In genomic region chr4:69458184-69458826, GRCh38 we compare ENCODE assay signal across 1 cellular context.
TF ChIP-seq lines count a peak whose summit lies in the region.

No MANE protein-coding gene starts in this region.

TF ChIP-seq in HepG2, 621 proteins besides CTCF, POLR2A, EP300 and RAD21 (continued from another document and continues in another):
- TF ChIP-seq, protein P1, sequence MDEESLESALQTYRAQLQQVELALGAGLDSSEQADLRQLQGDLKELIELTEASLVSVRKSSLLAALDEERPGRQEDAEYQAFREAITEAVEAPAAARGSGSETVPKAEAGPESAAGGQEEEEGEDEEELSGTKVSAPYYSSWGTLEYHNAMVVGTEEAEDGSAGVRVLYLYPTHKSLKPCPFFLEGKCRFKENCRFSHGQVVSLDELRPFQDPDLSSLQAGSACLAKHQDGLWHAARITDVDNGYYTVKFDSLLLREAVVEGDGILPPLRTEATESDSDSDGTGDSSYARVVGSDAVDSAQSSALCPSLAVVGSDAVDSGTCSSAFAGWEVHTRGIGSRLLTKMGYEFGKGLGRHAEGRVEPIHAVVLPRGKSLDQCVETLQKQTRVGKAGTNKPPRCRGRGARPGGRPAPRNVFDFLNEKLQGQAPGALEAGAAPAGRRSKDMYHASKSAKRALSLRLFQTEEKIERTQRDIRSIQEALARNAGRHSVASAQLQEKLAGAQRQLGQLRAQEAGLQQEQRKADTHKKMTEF (CRISPR knock-in tag; IDR thresholded peaks at IDR 0.05) = peak; percentile 84
- TF ChIP-seq TBX3 (IDR thresholded peaks at IDR 0.05; ENCODE audit: borderline replicate concordance) (no peak), ZNF678 (CRISPR knock-in tag; IDR thresholded peaks at IDR 0.05) (no peak), ZNF740 (CRISPR knock-in tag; IDR thresholded peaks at IDR 0.05) (no peak), ZNF354B (CRISPR knock-in tag; IDR thresholded peaks at IDR 0.05) (no peak), ZBTB7B (CRISPR knock-in tag; IDR thresholded peaks at IDR 0.05) (peak; percentile 50; the same call in 1 of the 2 replicates), RORA (CRISPR knock-in tag; IDR thresholded peaks at IDR 0.05) (no peak), ZBTB8A (CRISPR knock-in tag; IDR thresholded peaks at IDR 0.05; ENCODE audit: borderline replicate concordance, low read depth) (no peak), KLF9 (CRISPR knock-in tag; IDR thresholded peaks at IDR 0.05; ENCODE audit: low read depth) (no peak), ZNF256 (CRISPR knock-in tag; conservative IDR thresholded peaks at IDR 0.05) (no peak), MEIS2 (CRISPR knock-in tag; IDR thresholded peaks at IDR 0.05) (no peak), RXRA (CRISPR knock-in tag; IDR thresholded peaks at IDR 0.05) (no peak; the same call in 1 of the 2 replicates), CREM (IDR thresholded peaks at IDR 0.05) (peak; percentile 59; the same call in 1 of the 2 replicates), CREM (CRISPR knock-in tag; IDR thresholded peaks at IDR 0.05) (no peak), ZHX1 (CRISPR knock-in tag; IDR thresholded peaks at IDR 0.05; ENCODE audit: low read depth) (no peak), ERF (CRISPR knock-in tag; IDR thresholded peaks at IDR 0.05) (no peak), ZBTB14 (CRISPR knock-in tag; IDR thresholded peaks at IDR 0.05) (no peak), ZNF800 (CRISPR knock-in tag; IDR thresholded peaks at IDR 0.05) (no peak), CHCHD3 (CRISPR knock-in tag; IDR thresholded peaks at IDR 0.05) (no peak), ZNF205 (CRISPR knock-in tag; IDR thresholded peaks at IDR 0.05) (no peak), MAZ (IDR thresholded peaks at IDR 0.05; ENCODE audit: borderline replicate concordance, low read depth, low read length) (no peak), MAZ (CRISPR knock-in tag; IDR thresholded peaks at IDR 0.05; ENCODE audit: low read depth) (no peak), ZNF557 (CRISPR knock-in tag; IDR thresholded peaks at IDR 0.05) (no peak), ZNF276 (CRISPR knock-in tag; IDR thresholded peaks at IDR 0.05; ENCODE audit: low read depth) (no peak), ZBTB20 (CRISPR knock-in tag; IDR thresholded peaks at IDR 0.05; ENCODE audit: borderline replicate concordance, low read depth) (no peak), HHEX (CRISPR knock-in tag; IDR thresholded peaks at IDR 0.05) (no peak), ARID2 (CRISPR knock-in tag; IDR thresholded peaks at IDR 0.05; ENCODE audit: borderline replicate concordance) (no peak), WIZ (CRISPR knock-in tag; IDR thresholded peaks at IDR 0.05) (no peak), ZNF883 (CRISPR knock-in tag; IDR thresholded peaks at IDR 0.05; ENCODE audit: not compliant biosample characterization) (no peak), ZNF329 (CRISPR knock-in tag; IDR thresholded peaks at IDR 0.05; ENCODE audit: low read depth) (no peak), MXD4 (CRISPR knock-in tag; IDR thresholded peaks at IDR 0.05) (no peak), IKZF4 (CRISPR knock-in tag; IDR thresholded peaks at IDR 0.05; ENCODE audit: borderline replicate concordance, low read depth, not compliant biosample characterization) (no peak), KAT7 (CRISPR knock-in tag; IDR thresholded peaks at IDR 0.05; ENCODE audit: borderline replicate concordance) (no peak), EHMT2 (IDR thresholded peaks at IDR 0.05; ENCODE audit: borderline replicate concordance, low read depth, low read length) (peak; percentile 74; the same call in 1 of the 2 replicates), HOXA7 (CRISPR knock-in tag; IDR thresholded peaks at IDR 0.05) (no peak), NR2F2 (IDR thresholded peaks at IDR 0.05; ENCODE audit: borderline replicate concordance, low read depth) (peak; percentile 98), TCF12 (IDR thresholded peaks at IDR 0.05) (no peak), TCF12 (CRISPR knock-in tag; IDR thresholded peaks at IDR 0.05) (no peak), YEATS4 (CRISPR knock-in tag; IDR thresholded peaks at IDR 0.05; ENCODE audit: borderline replicate concordance) (no peak)
- TF ChIP-seq, protein P2, sequence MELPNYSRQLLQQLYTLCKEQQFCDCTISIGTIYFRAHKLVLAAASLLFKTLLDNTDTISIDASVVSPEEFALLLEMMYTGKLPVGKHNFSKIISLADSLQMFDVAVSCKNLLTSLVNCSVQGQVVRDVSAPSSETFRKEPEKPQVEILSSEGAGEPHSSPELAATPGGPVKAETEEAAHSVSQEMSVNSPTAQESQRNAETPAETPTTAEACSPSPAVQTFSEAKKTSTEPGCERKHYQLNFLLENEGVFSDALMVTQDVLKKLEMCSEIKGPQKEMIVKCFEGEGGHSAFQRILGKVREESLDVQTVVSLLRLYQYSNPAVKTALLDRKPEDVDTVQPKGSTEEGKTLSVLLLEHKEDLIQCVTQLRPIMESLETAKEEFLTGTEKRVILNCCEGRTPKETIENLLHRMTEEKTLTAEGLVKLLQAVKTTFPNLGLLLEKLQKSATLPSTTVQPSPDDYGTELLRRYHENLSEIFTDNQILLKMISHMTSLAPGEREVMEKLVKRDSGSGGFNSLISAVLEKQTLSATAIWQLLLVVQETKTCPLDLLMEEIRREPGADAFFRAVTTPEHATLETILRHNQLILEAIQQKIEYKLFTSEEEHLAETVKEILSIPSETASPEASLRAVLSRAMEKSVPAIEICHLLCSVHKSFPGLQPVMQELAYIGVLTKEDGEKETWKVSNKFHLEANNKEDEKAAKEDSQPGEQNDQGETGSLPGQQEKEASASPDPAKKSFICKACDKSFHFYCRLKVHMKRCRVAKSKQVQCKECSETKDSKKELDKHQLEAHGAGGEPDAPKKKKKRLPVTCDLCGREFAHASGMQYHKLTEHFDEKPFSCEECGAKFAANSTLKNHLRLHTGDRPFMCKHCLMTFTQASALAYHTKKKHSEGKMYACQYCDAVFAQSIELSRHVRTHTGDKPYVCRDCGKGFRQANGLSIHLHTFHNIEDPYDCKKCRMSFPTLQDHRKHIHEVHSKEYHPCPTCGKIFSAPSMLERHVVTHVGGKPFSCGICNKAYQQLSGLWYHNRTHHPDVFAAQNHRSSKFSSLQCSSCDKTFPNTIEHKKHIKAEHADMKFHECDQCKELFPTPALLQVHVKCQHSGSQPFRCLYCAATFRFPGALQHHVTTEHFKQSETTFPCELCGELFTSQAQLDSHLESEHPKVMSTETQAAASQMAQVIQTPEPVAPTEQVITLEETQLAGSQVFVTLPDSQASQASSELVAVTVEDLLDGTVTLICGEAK (IDR thresholded peaks at IDR 0.05) = no peak
- TF ChIP-seq, protein P2 (CRISPR knock-in tag; IDR thresholded peaks at IDR 0.05) = no peak
- TF ChIP-seq, protein P3, sequence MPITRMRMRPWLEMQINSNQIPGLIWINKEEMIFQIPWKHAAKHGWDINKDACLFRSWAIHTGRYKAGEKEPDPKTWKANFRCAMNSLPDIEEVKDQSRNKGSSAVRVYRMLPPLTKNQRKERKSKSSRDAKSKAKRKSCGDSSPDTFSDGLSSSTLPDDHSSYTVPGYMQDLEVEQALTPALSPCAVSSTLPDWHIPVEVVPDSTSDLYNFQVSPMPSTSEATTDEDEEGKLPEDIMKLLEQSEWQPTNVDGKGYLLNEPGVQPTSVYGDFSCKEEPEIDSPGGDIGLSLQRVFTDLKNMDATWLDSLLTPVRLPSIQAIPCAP (CRISPR knock-in tag; IDR thresholded peaks at IDR 0.05; ENCODE audit: low read depth) = no peak
- TF ChIP-seq, protein P4, sequence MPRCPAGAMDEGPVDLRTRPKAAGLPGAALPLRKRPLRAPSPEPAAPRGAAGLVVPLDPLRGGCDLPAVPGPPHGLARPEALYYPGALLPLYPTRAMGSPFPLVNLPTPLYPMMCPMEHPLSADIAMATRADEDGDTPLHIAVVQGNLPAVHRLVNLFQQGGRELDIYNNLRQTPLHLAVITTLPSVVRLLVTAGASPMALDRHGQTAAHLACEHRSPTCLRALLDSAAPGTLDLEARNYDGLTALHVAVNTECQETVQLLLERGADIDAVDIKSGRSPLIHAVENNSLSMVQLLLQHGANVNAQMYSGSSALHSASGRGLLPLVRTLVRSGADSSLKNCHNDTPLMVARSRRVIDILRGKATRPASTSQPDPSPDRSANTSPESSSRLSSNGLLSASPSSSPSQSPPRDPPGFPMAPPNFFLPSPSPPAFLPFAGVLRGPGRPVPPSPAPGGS (CRISPR knock-in tag; IDR thresholded peaks at IDR 0.05) = no peak
